ENCODE assay signal across 8 cellular contexts in genomic region chr4:76950846-76951321, GRCh38. TPM values are rescaled to one million over a fixed set of nuclear protein-coding genes. Genes with fewer than 3 reads are reported as not detected.
DNase-seq lines count a peak whose midpoint lies in the region; ATAC-seq, FAIRE-seq and TF ChIP-seq lines count a peak whose summit lies in the region.

No MANE protein-coding gene starts in this region.

- H3K27ac ChIP-seq in K562 (ENCODE audit: extremely low read depth, low read depth, low read length) = peak overlapping the region; percentile 82
- peak overlapping the region; percentile 27 to 71 for H3K27ac ChIP-seq in small intestine (ENCODE audit: low read depth in 1 of 2, low read length in 1 of 2)

- no peak for TF ChIP-seq CTCF in K562 (IDR thresholded peaks at IDR 0.05 in 2 of 3, conservative IDR thresholded peaks at IDR 0.05 in 1 of 3; ENCODE audit: insufficient read depth in 2 of 3, low read depth in 1 of 3, low read length in 3 of 3)

- TF ChIP-seq POLR2A in K562 (conservative IDR thresholded peaks at IDR 0.05) (no peak), GM12892 (IDR thresholded peaks at IDR 0.05; ENCODE audit: low read depth, low read length) (no peak)

- peak overlapping the region; percentile 89 to 94 (median 91) for H3K4me3 Mint-ChIP-seq in immature natural killer cell

- TF ChIP-seq EP300 in K562 (IDR thresholded peaks at IDR 0.05; ENCODE audit: low read length) = no peak

- H3K79me2 ChIP-seq in K562 (ENCODE audit: control insufficient read depth, insufficient read depth, low read length) = peaks cover 93% of the 10 kb centered on the region

- peak overlapping the region; percentile 80 for H3K4me3 ChIP-seq in K562
- peak overlapping the region; percentile 90 to 91 for H3K4me3 ChIP-seq in small intestine (ENCODE audit: low read depth in 1 of 2, low read length in 2 of 2)

- peaks cover 0 to 4% (median 0%) of the 10 kb centered on the region in 3 donors for H3K36me3 Mint-ChIP-seq in immature natural killer cell

- no peaks in the 10 kb centered on the region for H3K27me3 ChIP-seq in K562 (ENCODE audit: control insufficient read depth in 2 of 2, insufficient read depth in 2 of 2, low read length in 2 of 2)
- no peaks in the 10 kb centered on the region for H3K27me3 ChIP-seq in small intestine (ENCODE audit: control insufficient read depth in 2 of 2, insufficient read depth in 2 of 2, low read length in 2 of 2)

- H3K9me3 ChIP-seq in K562 (replicated peaks; ENCODE audit: control insufficient read depth, insufficient read depth, low read depth, low read length) (no peaks in the 10 kb centered on the region), small intestine (ENCODE audit: control insufficient read depth, low read depth) (no peaks in the 10 kb centered on the region)

- POLR2A ChIA-PET in K562 (lab: Yijun Ruan, JAX) = interaction anchor here (1.0 to 1.7 kb wide), 4 partner anchors 10 to 118 kb away, joined by 3 to 7 read pairs (median 4); no protein-coding TSS in a partner anchor

- H3K27ac Mint-ChIP-seq in immature natural killer cell = peak overlapping the region in 5 of 6 donors; percentile 3 to 86 (median 65)

- CTCF ChIA-PET in K562 (lab: Yijun Ruan, JAX; ENCODE audit: low intra/inter-chr PET ratio) = no interaction called here

- under 1% methylated on average over 23 of the region's 25 CpGs for WGBS in K562 (ENCODE audit: insufficient coverage, low coverage, missing lambda C conversion rate)
- WGBS in small intestine, 3 donors = 2 to 4% (median 2%) methylated on average over 24 to 25 of the region's 25 CpGs

- peak overlapping the region; percentile 95; the same call in 1 of the 2 replicates for H2AFZ ChIP-seq in K562 (ENCODE audit: low read depth, low read length)

- FAIRE-seq in K562 (lab: Jason Lieb, UNC) (no peak), small intestine (lab: Jason Lieb, UNC) (no peak), GM12892 (lab: Jason Lieb, UNC) (no peak)

- peaks cover 2 to 7% (median 7%) of the 10 kb centered on the region in 3 donors for H3K27me3 Mint-ChIP-seq in immature natural killer cell (ENCODE audit: low read depth in 3 of 3)

- H3K4me1 ChIP-seq in K562 (replicated peaks in 1 of 2; ENCODE audit: control insufficient read depth in 2 of 2, insufficient read depth in 2 of 2, low read length in 2 of 2) (peaks cover 36 to 39% of the 10 kb centered on the region in 2 experiments), small intestine (ENCODE audit: control insufficient read depth in 2 of 2, insufficient read depth in 1 of 2, low read depth in 1 of 2, low read length in 1 of 2) (peaks cover 0 to 11% of the 10 kb centered on the region in 2 donors)

- peak overlapping the region; percentile 93 for H3K4me2 ChIP-seq in K562 (ENCODE audit: insufficient read depth, low read length)

- no peak for TF ChIP-seq RAD21 in K562 (CRISPR knock-in tag; conservative IDR thresholded peaks at IDR 0.05 in 1 of 2, IDR thresholded peaks at IDR 0.05 in 1 of 2)

- H3K36me3 ChIP-seq in K562 (ENCODE audit: control insufficient read depth, insufficient read depth, low read length) (peaks cover 28% of the 10 kb centered on the region), small intestine (ENCODE audit: control insufficient read depth in 2 of 2, insufficient read depth in 2 of 2, low read length in 2 of 2) (peaks cover 0 to 1% of the 10 kb centered on the region in 2 donors)

- BruUV-seq in K562 (replicated peaks; lab: Mats Ljungman, UMichigan) = no TSS peak

- in situ Hi-C loops in K562 (cut with MboI) = no loop called here

- H3K9ac ChIP-seq in K562 (ENCODE audit: insufficient read depth in 1 of 2, low read depth in 2 of 2, low read length in 2 of 2) = peak overlapping the region; percentile 82 to 98

- no peaks in the 10 kb centered on the region for H3K9me3 Mint-ChIP-seq in immature natural killer cell

- no peaks in the 10 kb centered on the region for H3K9me1 ChIP-seq in K562 (ENCODE audit: control insufficient read depth, insufficient read depth, low read length)

- H4K20me1 ChIP-seq in K562 (replicated peaks; ENCODE audit: control insufficient read depth, insufficient read depth, low read length) = peaks cover 18% of the 10 kb centered on the region

- DNase-seq in stimulated activated naive CD4-positive, alpha-beta T cell treated with Interleukin-2 at 50 U/mL for 16 hours (lab: John Stamatoyannopoulos, UW) = peak; percentile 0
- no peak for DNase-seq in stimulated activated naive CD4-positive, alpha-beta T cell (lab: John Stamatoyannopoulos, UW)
- peak; percentile 9 for DNase-seq in NOMO-1 treated with dmso at 0.1 percent for 144 hours (lab: John Stamatoyannopoulos, UW; ENCODE audit: unreplicated experiment)
- peak in 2 of 4 experiments; percentile 38 to 41 for DNase-seq in K562 (ENCODE audit: extremely low read depth in 1 of 4, low spot score in 3 of 4)
- DNase-seq in immature natural killer cell = no peak
- DNase-seq in small intestine = peak; percentile 44
- DNase-seq in GM12892 (ENCODE audit: insufficient read length) = no peak
- no peak for DNase-seq in middle frontal gyrus (ENCODE audit: extremely low spot score, low spot score)

- no peak for ATAC-seq in K562

- intact Hi-C loops in K562 (cut with micrococcal nuclease) = no loop called here

- peaks cover 19 to 44% of the 10 kb centered on the region in 2 donors for H3K4me1 Mint-ChIP-seq in immature natural killer cell

TF ChIP-seq in K562, 482 proteins besides CTCF, POLR2A, EP300 and RAD21 (continues in another document):
- TF ChIP-seq ZNF766 (CRISPR knock-in tag; conservative IDR thresholded peaks at IDR 0.05) (no peak), PKNOX1 (IDR thresholded peaks at IDR 0.05) (peak; percentile 55), SAP30 (IDR thresholded peaks at IDR 0.05; ENCODE audit: borderline replicate concordance, insufficient read depth, low read depth, low read length, poor library complexity, severe bottlenecking) (peak; percentile 49), ZSCAN32 (CRISPR knock-in tag; IDR thresholded peaks at IDR 0.05) (no peak), HDGF (IDR thresholded peaks at IDR 0.05) (no peak), ZNF311 (CRISPR knock-in tag; IDR thresholded peaks at IDR 0.05) (no peak), SPI1 (IDR thresholded peaks at IDR 0.05; ENCODE audit: borderline replicate concordance, low read depth, low read length) (peak; percentile 66; the same call in 1 of the 2 replicates), ZSCAN29 (IDR thresholded peaks at IDR 0.05) (peak; percentile 97), XRCC5 (IDR thresholded peaks at IDR 0.05; ENCODE audit: low read depth, low read length) (no peak)

RNA-seq across cellular contexts. Expression of gene SEPTIN11, which starts 1.3 kb away (rescaled TPM):
- total RNA-seq in K562 (2011; cell fraction: chromatin; rRNA removed; ENCODE audit: low replicate concordance) = 42.7 and 99.7 TPM in 2 replicates
- 22.2 and 30.0 TPM in 2 replicates for total RNA-seq in K562 (2011; cell fraction: nucleolus; rRNA removed)
- total RNA-seq in K562 (2011; cell fraction: nucleoplasm; rRNA removed) = 60.0 and 109 TPM in 2 replicates
- total RNA-seq in K562 (2014; rRNA removed) (54.2 and 117 TPM in 2 replicates), K562 (2014; rRNA removed; fragmentation: Illumina TruSeq; extraction: Trizol) (84.3 and 96.8 TPM in 2 replicates), K562 (2015; rRNA removed; fragmentation: Illumina TruSeq; extraction: Trizol) (133 and 142 TPM in 2 replicates), K562 (2021) (85.0 and 85.4 TPM in 2 replicates)
- polyA plus RNA-seq in K562 (2011; rRNA removed) (69.0 and 101 TPM in 2 replicates), K562 (2014; fragmentation: Illumina TruSeq; extraction: Trizol) (77.3 and 87.1 TPM in 2 replicates), K562 (2014; fragmentation: Nextera tagmentation; extraction: Ambion mirVana) (10 to 100 TPM; 25.7 to 26.7 TPM), K562 (2014; rRNA removed) (49.0 and 56.4 TPM in 2 replicates), immature natural killer cell (10 to 100 TPM; 40.4 to 59.6 (median 57.5) TPM), small intestine (10 to 100 TPM; 19.0 to 33.0 (median 21.1) TPM)
- polyA plus RNA-seq in K562 (2011; cell fraction: cytosol; rRNA removed) = 19.8 and 34.9 TPM in 2 replicates
- 21.2 and 22.8 TPM in 2 replicates for polyA plus RNA-seq in K562 (2011; cell fraction: nucleus; rRNA removed)
- polyA plus RNA-seq in K562 (2012) = 43.6 and 50.3 TPM in 2 replicates
- 165 and 173 TPM in 2 replicates for polyA minus RNA-seq in K562 (2011; rRNA and poly(A)+ RNA removed)
- polyA minus RNA-seq in K562 (2011; cell fraction: cytosol; rRNA and poly(A)+ RNA removed) = 53.9 and 64.8 TPM in 2 replicates
- 34.9 and 48.3 TPM in 2 replicates for polyA minus RNA-seq in K562 (2011; cell fraction: nucleus; rRNA and poly(A)+ RNA removed)
- polyA plus RNA-seq in GM12892 (2012; ENCODE audit: missing spikeins) = 63.6 TPM

RNA-seq across cellular contexts. Expression of gene SOWAHB, which starts 52.9 kb away (rescaled TPM):
- not detected in 2 replicates for total RNA-seq in K562 (2011; cell fraction: chromatin; rRNA removed; ENCODE audit: low replicate concordance)
- not detected in 2 replicates for total RNA-seq in K562 (2011; cell fraction: nucleolus; rRNA removed)
- total RNA-seq in K562 (2011; cell fraction: nucleoplasm; rRNA removed) = not detected in 2 replicates
- total RNA-seq in K562 (2014; rRNA removed) (not detected in 2 replicates), K562 (2014; rRNA removed; fragmentation: Illumina TruSeq; extraction: Trizol) (not detected in 2 replicates), K562 (2015; rRNA removed; fragmentation: Illumina TruSeq; extraction: Trizol) (not detected in 2 replicates), K562 (2021) (not detected in 2 replicates)
- polyA plus RNA-seq in K562 (2011; rRNA removed) (not detected in 2 replicates), K562 (2014; fragmentation: Illumina TruSeq; extraction: Trizol) (not detected in 2 replicates), K562 (2014; fragmentation: Nextera tagmentation; extraction: Ambion mirVana) (not detected), K562 (2014; rRNA removed) (not detected in 2 replicates), immature natural killer cell (not detected), small intestine (1 to 10 TPM; 5.3 to 7.3 (median 6.3) TPM)
- polyA plus RNA-seq in K562 (2011; cell fraction: cytosol; rRNA removed) = not detected in 2 replicates
- not detected in 2 replicates for polyA plus RNA-seq in K562 (2011; cell fraction: nucleus; rRNA removed)
- polyA plus RNA-seq in K562 (2012) = not detected in 2 replicates
- not detected in 2 replicates for polyA minus RNA-seq in K562 (2011; rRNA and poly(A)+ RNA removed)
- polyA minus RNA-seq in K562 (2011; cell fraction: cytosol; rRNA and poly(A)+ RNA removed) = not detected in 2 replicates
- not detected in 2 replicates for polyA minus RNA-seq in K562 (2011; cell fraction: nucleus; rRNA and poly(A)+ RNA removed)
- polyA plus RNA-seq in GM12892 (2012; ENCODE audit: missing spikeins) = 0.78 TPM

Comparison
In these comparisons a context has a peak if more than half of its experiments do, and no peak if none do; other contexts are left out.
1. DNase-seq: peak in stimulated activated naive CD4-positive, alpha-beta T cell treated with Interleukin-2 at 50 U/mL for 16 hours (single experiment), NOMO-1 treated with dmso at 0.1 percent for 144 hours (single experiment) and small intestine (single experiment); none in stimulated activated naive CD4-positive, alpha-beta T cell (0 of 6), immature natural killer cell (0 of 3), GM12892 (single experiment) and middle frontal gyrus (single experiment).
2. RNA of gene SOWAHB, which starts 52.9 kb away (polyA plus RNA-seq): 5.3 to 7.3 TPM in small intestine; not detected in K562 and not detected in immature natural killer cell; every median in the first group is over 4 times any median in the second.